ENCODE assay signal across 13 cellular contexts in genomic region chr20:60037120-60037499, GRCh38.
DNase-seq lines count a peak whose midpoint lies in the region; ATAC-seq and TF ChIP-seq lines count a peak whose summit lies in the region.
"Had no signal": no experiment of that assay in that cellular context is flagged by ENCODE, and none has a peak within 500 bp of the region (broad histone marks: within the 10 kb centered on the region; RNA-seq: fewer than 3 reads in every experiment).

No MANE protein-coding gene starts in this region.

- DNase-seq in AG09309 (ENCODE audit: low read depth) (no peak), HCT116 (ENCODE audit: low read depth, low spot score) (no peak), kidney tubule cell (ENCODE audit: low spot score) (peak; percentile 70), esophagus squamous epithelium (lab: John Stamatoyannopoulos, UW) (no peak), prostate gland (ENCODE audit: low spot score) (no peak), NCI-H748 treated with DMSO at 0.1 percent for 48 hours (lab: John Stamatoyannopoulos, UW) (no peak), lower leg skin (ENCODE audit: low spot score in 2 of 2) (no peak)
- DNase-seq: activated CD4-positive, alpha-beta T cell treated with anti-CD3 and anti-CD28 coated beads for 4 hours; activated effector memory CD4-positive, alpha-beta T cell treated with Interleukin-2 at 50 U/mL for 16 hours; KG1 had no signal

- no peak overlapping the region for H3K4me2 ChIP-seq in HCT116 (ENCODE audit: low read length)

- H3K9ac ChIP-seq in HCT116 (ENCODE audit: low read length) = no peak overlapping the region

- H3K36me3 ChIP-seq in HCT116 (ENCODE audit: control insufficient read depth in 1 of 2, insufficient read depth in 2 of 2, low read length in 2 of 2) (no peaks in the 10 kb centered on the region), esophagus squamous epithelium (no peaks in the 10 kb centered on the region), prostate gland (no peaks in the 10 kb centered on the region)
- H3K36me3 ChIP-seq: gastroesophageal sphincter had no signal

- H3K4me3 ChIP-seq in AG09309 (ENCODE audit: control insufficient read depth, low read depth, low read length) (no peak overlapping the region), HCT116 (replicated peaks in 1 of 2; ENCODE audit: low read depth in 1 of 2, low read length in 2 of 2) (no peak overlapping the region), WI38 (ENCODE audit: low read depth, low read length) (no peak overlapping the region), esophagus squamous epithelium (no peak overlapping the region), prostate gland (no peak overlapping the region), lower leg skin (ENCODE audit: low read depth, poor library complexity, severe bottlenecking) (no peak overlapping the region)
- H3K4me3 ChIP-seq: gastroesophageal sphincter had no signal

- no peaks in the 10 kb centered on the region for H4K20me1 ChIP-seq in HCT116 (ENCODE audit: insufficient read depth)

- H2AFZ ChIP-seq in HCT116 (ENCODE audit: low read depth, low read length, poor library complexity, severe bottlenecking) = no peak overlapping the region

- intact Hi-C loops in HCT116 (cut with micrococcal nuclease) = no loop called here
- intact Hi-C loops in esophagus squamous epithelium (cut with DNase I) = no loop called here
- intact Hi-C loops in prostate gland (cut with DNase I) = no loop called here
- intact Hi-C loops in lower leg skin (cut with DNase I; ENCODE audit: low total_unique reads) = no loop called here

- TF ChIP-seq POLR2A in HCT116 (IDR thresholded peaks at IDR 0.05; ENCODE audit: borderline replicate concordance, extremely low read depth, insufficient read depth, insufficient read length) = no peak
- TF ChIP-seq POLR2A in esophagus squamous epithelium (IDR thresholded peaks at IDR 0.05) = no peak
- TF ChIP-seq POLR2A in prostate gland (IDR thresholded peaks at IDR 0.05) = no peak
- TF ChIP-seq POLR2A in lower leg skin (IDR thresholded peaks at IDR 0.05) = no peak

- H3K9me3 ChIP-seq in HCT116 (ENCODE audit: control insufficient read depth in 1 of 2, insufficient read depth in 1 of 2, low read depth in 1 of 2, low read length in 2 of 2) = no peaks in the 10 kb centered on the region
- H3K9me3 ChIP-seq in esophagus squamous epithelium = no peaks in the 10 kb centered on the region
- H3K9me3 ChIP-seq in prostate gland = no peaks in the 10 kb centered on the region
- H3K9me3 ChIP-seq: gastroesophageal sphincter had no signal

- no peaks in the 10 kb centered on the region for H3K79me2 ChIP-seq in HCT116 (ENCODE audit: insufficient read depth, low read length)

- peak; percentile 90 for ATAC-seq in HCT116
- ATAC-seq: gastroesophageal sphincter, SK-N-SH treated with all-trans-retinoic acid at 6 μM for 48 hours had no signal

- CTCF ChIA-PET in HCT116 (lab: Charles Lee) = interaction anchor here (0.6 kb wide), 1 partner anchor 9 kb away, joined by 3 read pairs; no protein-coding TSS in a partner anchor

- no peaks in the 10 kb centered on the region for H3K9me2 ChIP-seq in HCT116 (ENCODE audit: insufficient read depth)

- no peak overlapping the region for H3K27ac ChIP-seq in HCT116 (ENCODE audit: low read depth, low read length)
- H3K27ac ChIP-seq in esophagus squamous epithelium = no peak overlapping the region
- no peak overlapping the region for H3K27ac ChIP-seq in prostate gland
- H3K27ac ChIP-seq: gastroesophageal sphincter had no signal

- no TSS peak for BruUV-seq in HCT116 (replicated peaks; lab: Mats Ljungman, UMichigan)

- H3K27me3 ChIP-seq in HCT116 (ENCODE audit: insufficient read depth, low read length) = no peaks in the 10 kb centered on the region
- peaks cover 0 to 22% (median 0%) of the 10 kb centered on the region in 4 donors for H3K27me3 ChIP-seq in esophagus squamous epithelium
- no peaks in the 10 kb centered on the region for H3K27me3 ChIP-seq in prostate gland (replicated peaks; ENCODE audit: insufficient read depth)

- H3K4me1 ChIP-seq in HCT116 (ENCODE audit: control insufficient read depth in 1 of 2, insufficient read depth in 2 of 2, low read length in 2 of 2) = peaks cover 0 to 14% of the 10 kb centered on the region in 2 experiments; a peak in 3 of 4 replicates
- peaks cover 0 to 11% (median 0%) of the 10 kb centered on the region in 3 donors for H3K4me1 ChIP-seq in esophagus squamous epithelium
- H3K4me1 ChIP-seq in prostate gland (replicated peaks) = no peaks in the 10 kb centered on the region

- TF ChIP-seq RAD21 in HCT116 (IDR thresholded peaks at IDR 0.05; ENCODE audit: low read depth) = no peak

- RAD21 ChIA-PET in HCT116 (lab: Charles Lee; ENCODE audit: low non-redundant PET in 1 of 2, low total read pairs in 2 of 2, uncharacterized antibody in 2 of 2, unreplicated experiment in 2 of 2) = interaction anchor here in 1 of 2 experiments (0.5 kb wide), 1 partner anchor 1850 kb away, joined by 3 read pairs; no protein-coding TSS in a partner anchor

- WGBS in esophagus squamous epithelium, 2 donors = 62 to 68% methylated on average over 4 to 5 of the region's 5 CpGs
- 87% methylated on average over 5 of the region's 5 CpGs for WGBS in prostate gland
- WGBS in lower leg skin, 2 donors = 60 to 67% methylated on average over 5 of the region's 5 CpGs

- POLR2A ChIA-PET in HCT116 (lab: Charles Lee) = no interaction called here

- peak; percentile 61 for TF ChIP-seq CTCF in AG09309 (IDR thresholded peaks at IDR 0.05; ENCODE audit: control insufficient read depth, insufficient read depth, low read depth, low read length, missing control alignments)
- TF ChIP-seq CTCF in HCT116 (IDR thresholded peaks at IDR 0.05 in 2 of 3, conservative IDR thresholded peaks at IDR 0.05 in 1 of 3; ENCODE audit: borderline replicate concordance in 1 of 3, insufficient read depth in 1 of 3, low read depth in 2 of 3, low read length in 2 of 3) = peak in 2 of 3 experiments; percentile 39 to 43; a peak in 4 of 6 replicates
- TF ChIP-seq CTCF in WI38 (IDR thresholded peaks at IDR 0.05; ENCODE audit: low read depth, low read length) = peak; percentile 37
- no peak for TF ChIP-seq CTCF in esophagus squamous epithelium (IDR thresholded peaks at IDR 0.05)
- TF ChIP-seq CTCF in prostate gland (IDR thresholded peaks at IDR 0.05) = no peak
- TF ChIP-seq CTCF in lower leg skin (IDR thresholded peaks at IDR 0.05) = no peak

TF ChIP-seq in HCT116, 20 proteins besides CTCF, POLR2A, EP300 and RAD21:
- TF ChIP-seq EZH2phosphoT487 (IDR thresholded peaks at IDR 0.05; ENCODE audit: borderline replicate concordance) = no peak
- TF ChIP-seq FOSL1 (IDR thresholded peaks at IDR 0.05; ENCODE audit: low read depth) = no peak
- TF ChIP-seq EGR1 (IDR thresholded peaks at IDR 0.05; ENCODE audit: low read depth) = no peak

Comparison
In these comparisons a context has a peak if more than half of its experiments do, and no peak if none do; other contexts are left out.
1. CTCF ChIP-seq: peak in AG09309 (single experiment), HCT116 (2 of 3) and WI38 (single experiment); none in esophagus squamous epithelium (0 of 6), prostate gland (0 of 4) and lower leg skin (0 of 3).